In the genomic region with DNA sequence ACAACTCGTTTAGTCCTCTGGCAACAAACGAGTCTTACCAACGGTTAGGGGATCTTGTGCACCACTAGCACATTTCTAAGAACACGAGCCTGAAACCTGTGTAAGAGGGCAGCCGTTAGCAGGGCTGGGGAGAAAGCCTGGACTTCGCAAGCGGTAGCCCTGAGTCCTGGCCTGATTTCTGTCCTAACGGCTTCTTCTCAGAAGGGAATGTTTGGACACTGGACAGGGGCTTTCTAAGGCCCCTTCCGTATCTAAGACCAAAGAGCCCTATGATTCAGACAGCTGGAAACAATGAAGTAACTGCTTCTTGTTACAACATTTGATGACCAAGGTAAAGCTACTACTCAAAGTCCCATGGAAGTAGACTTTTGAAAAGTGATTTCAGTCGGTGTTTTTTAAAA, we compare ENCODE assay signal across 8 cellular contexts. TPM values are rescaled to one million over a fixed set of nuclear protein-coding genes. Genes with fewer than 3 reads are reported as not detected.
DNase-seq lines count a peak whose midpoint lies in the region; ATAC-seq and TF ChIP-seq lines count a peak whose summit lies in the region.

No MANE protein-coding gene starts in this region.

- no peaks in the 10 kb centered on the region for H3K27me3 ChIP-seq in ascending aorta
- no peaks in the 10 kb centered on the region for H3K27me3 ChIP-seq in lower lobe of right lung (ENCODE audit: low read depth)
- H3K27me3 ChIP-seq in aorta (ENCODE audit: control insufficient read depth in 1 of 2, insufficient read depth in 2 of 2, low read length in 1 of 2): no peaks in the 10 kb centered on the region

- intact Hi-C loops in ascending aorta (cut with DNase I) (loop anchor here (10.0 kb wide), 1 partner anchor 372 kb away; no protein-coding TSS in a partner anchor), lower lobe of right lung (cut with DNase I) (no loop called here), aorta (cut with DNase I) (loop anchor here (10.0 kb wide), 2 partner anchors 302 to 372 kb away; no protein-coding TSS in a partner anchor)

- H3K36me3 ChIP-seq in ascending aorta (peaks cover 0 to 14% of the 10 kb centered on the region in 2 donors), lower lobe of right lung (peaks cover 23% of the 10 kb centered on the region), aorta (ENCODE audit: control insufficient read depth in 1 of 2, insufficient read depth in 2 of 2, low read length in 1 of 2) (peaks cover 0 to 3% of the 10 kb centered on the region in 2 donors)

- H3K27ac ChIP-seq in ascending aorta (peak overlapping the region; percentile 99 to 100), lower lobe of right lung (peak overlapping the region; percentile 100), aorta (ENCODE audit: low read depth in 1 of 2, low read length in 2 of 2) (no peak overlapping the region)

- no peaks in the 10 kb centered on the region for H3K9me3 ChIP-seq in ascending aorta
- no peaks in the 10 kb centered on the region for H3K9me3 ChIP-seq in lower lobe of right lung
- H3K9me3 ChIP-seq in aorta (ENCODE audit: control insufficient read depth, low read length): no peaks in the 10 kb centered on the region

- no peak for TF ChIP-seq CTCF in ascending aorta (IDR thresholded peaks at IDR 0.05)
- no peak for TF ChIP-seq CTCF in lower lobe of right lung (IDR thresholded peaks at IDR 0.05)

- H3K4me1 ChIP-seq in ascending aorta (peaks cover 12 to 37% of the 10 kb centered on the region in 2 donors), lower lobe of right lung (peaks cover 73% of the 10 kb centered on the region), aorta (ENCODE audit: control insufficient read depth in 1 of 2, insufficient read depth in 2 of 2, low read length in 2 of 2) (peaks cover 3 to 4% of the 10 kb centered on the region in 2 donors)

- DNase-seq in AG20443 (ENCODE audit: low spot score): peak; percentile 52
- DNase-seq in HS-5 (ENCODE audit: low read depth): peak; percentile 3
- DNase-seq in ascending aorta (ENCODE audit: low spot score in 2 of 2): peak in 1 of 2 donors; percentile 69
- DNase-seq in lower lobe of right lung: no peak
- DNase-seq in aorta: no peak
- no peak for DNase-seq in NCI-H187 (lab: John Stamatoyannopoulos, UW)

- peak overlapping the region; percentile 90 to 92 for H3K4me3 ChIP-seq in ascending aorta
- peak overlapping the region; percentile 98 for H3K4me3 ChIP-seq in lower lobe of right lung
- peak overlapping the region; percentile 2 to 14 for H3K4me3 ChIP-seq in aorta (ENCODE audit: low read length in 2 of 2)

- ATAC-seq in lower lobe of right lung (no peak), aorta (ENCODE audit: low FRiP score) (no peak), GM21529 (IDR thresholded peaks at IDR 0.05; ENCODE audit: unreplicated experiment) (no peak), HG03097 (IDR thresholded peaks at IDR 0.05; ENCODE audit: low FRiP score, unreplicated experiment) (no peak)

- 3 to 5% methylated on average over 10 of the region's 10 CpGs for WGBS in aorta, 2 donors

RNA-seq across cellular contexts. Expression of a gene that starts 2.2 kb away (rescaled TPM):
- total RNA-seq in ascending aorta (100 TPM), lower lobe of right lung (132 TPM), aorta (100 to 1,000 TPM; 184 to 275 TPM)
- 100 to 1,000 TPM in 1 of 2 donors, 10 to 100 TPM in 1; 44.1 to 153 TPM for polyA plus RNA-seq in aorta

Comparison
In these comparisons a context has a peak if more than half of its experiments do, and no peak if none do; other contexts are left out.
1. DNase-seq: peak in AG20443 (single experiment) and HS-5 (single experiment); none in lower lobe of right lung (single experiment), aorta (0 of 2) and NCI-H187 (0 of 2).
2. H3K27ac ChIP-seq: peak in ascending aorta (2 of 2) and lower lobe of right lung (single experiment); none in aorta (0 of 2).
3. H3K4me3 ChIP-seq: peak in every context shown above with its lines; median percentile 98 in lower lobe of right lung; 91 in ascending aorta; 8 in aorta.